25 cellular contexts compared by ENCODE assay signal in the genomic region with DNA sequence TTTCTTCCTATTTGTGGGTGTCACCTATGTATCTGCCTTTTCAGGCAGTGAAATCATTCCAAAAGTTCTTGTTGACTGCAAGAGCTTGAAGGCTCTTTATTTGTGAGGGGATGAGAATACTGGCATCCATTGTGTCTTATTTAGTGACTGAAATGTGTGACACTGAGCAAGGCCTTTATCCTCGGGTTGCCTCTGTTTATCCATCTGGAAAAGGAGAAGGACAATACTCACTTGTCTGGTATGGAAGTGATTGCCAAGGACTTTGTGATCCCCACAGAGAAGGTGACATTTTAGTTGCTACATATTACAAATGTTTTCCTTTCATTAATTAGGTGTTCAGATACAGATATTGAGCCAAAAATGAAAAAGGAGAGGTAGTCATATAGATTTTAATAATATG.
DNase-seq lines count a peak whose midpoint lies in the region; FAIRE-seq and TF ChIP-seq lines count a peak whose summit lies in the region.
"Had no signal": no experiment of that assay in that cellular context is flagged by ENCODE, and none has a peak within 500 bp of the region (broad histone marks: within the 10 kb centered on the region; RNA-seq: fewer than 3 reads in every experiment).

No MANE protein-coding gene starts in this region.

- no peaks in the 10 kb centered on the region for H3K27me3 ChIP-seq in MM.1S (replicated peaks; ENCODE audit: insufficient read depth, low read length)
- H3K27me3 ChIP-seq: adrenal gland; BLaER1 treated with 17β-estradiol and CSF1 and Interleukin-3, amounts not matched to agents 10 nM and 100 nM; body of pancreas; tibial artery had no signal

- TF ChIP-seq RAD21 in Ishikawa (IDR thresholded peaks at IDR 0.05; ENCODE audit: low read depth), result no peak

- H3K4me3 ChIP-seq in MM.1S (ENCODE audit: low read length), result no peak overlapping the region
- H3K4me3 ChIP-seq: adrenal gland; BLaER1 treated with 17β-estradiol and CSF1 and Interleukin-3, amounts not matched to agents 10 nM and 100 nM; body of pancreas; prostate gland; tibial artery had no signal

- H3K4me2 ChIP-seq in MM.1S (ENCODE audit: low read depth, low read length), result no peak overlapping the region

- FAIRE-seq in HTR-8/SVneo (lab: Jason Lieb, UNC), result no peak
- FAIRE-seq: RCC 7860, small intestine had no signal

- no peak for TF ChIP-seq CTCF in MM.1S (IDR thresholded peaks at IDR 0.05; ENCODE audit: low read length)

- no peaks in the 10 kb centered on the region for H3K9me3 ChIP-seq in MM.1S (replicated peaks; ENCODE audit: insufficient read depth, low read length)
- H3K9me3 ChIP-seq: adrenal gland, body of pancreas, prostate gland, tibial artery had no signal

- no peaks in the 10 kb centered on the region for H3F3A ChIP-seq in MM.1S (ENCODE audit: insufficient read depth, low read length)

- H4K20me1 ChIP-seq in MM.1S (ENCODE audit: insufficient read depth, low read length), result no peaks in the 10 kb centered on the region
- H4K20me1 ChIP-seq: BLaER1 treated with 17β-estradiol and CSF1 and Interleukin-3, amounts not matched to agents 10 nM and 100 nM had no signal

- no peak overlapping the region for H2AFZ ChIP-seq in MM.1S (ENCODE audit: low read length)

- H3K27ac ChIP-seq in substantia nigra (ENCODE audit: low read depth, low read length, poor library complexity, severe bottlenecking) (peak overlapping the region; percentile 79), MM.1S (ENCODE audit: low read length) (no peak overlapping the region)
- H3K27ac ChIP-seq: adrenal gland, body of pancreas, prostate gland, tibial artery had no signal

- H3K79me2 ChIP-seq in MM.1S (ENCODE audit: low read length), result no peaks in the 10 kb centered on the region

- H3K36me3 ChIP-seq in MM.1S (replicated peaks; ENCODE audit: insufficient read depth, low read length), result no peaks in the 10 kb centered on the region
- H3K36me3 ChIP-seq: adrenal gland, prostate gland, tibial artery had no signal

- H3K9me2 ChIP-seq in MM.1S (replicated peaks; ENCODE audit: insufficient read depth, low read length), result no peaks in the 10 kb centered on the region

- TF ChIP-seq EP300 in Ishikawa (IDR thresholded peaks at IDR 0.05; ENCODE audit: borderline replicate concordance), result peak; percentile 89

- DNase-seq in cerebellar cortex (ENCODE audit: low spot score) (peak; percentile 10), medulla oblongata (ENCODE audit: extremely low spot score) (peak; percentile 94), substantia nigra (lab: John Stamatoyannopoulos, UW) (peak in 11 of 49 donors; percentile 3 to 80 (median 27)), HTR-8/SVneo (ENCODE audit: insufficient read length, low spot score) (no peak), MM.1S (no peak)
- no peak for DNase-seq in activated CD4-positive, alpha-beta T cell treated with anti-CD3 and anti-CD28 coated beads for 48 hours
- DNase-seq: activated CD4-positive, alpha-beta memory T cell treated with anti-CD3 and anti-CD28 coated beads, Interleukin-2, amount 10 ng/mL, durations not matched to agents 7 days and 5 days; activated CD4-positive, alpha-beta T cell treated with anti-CD3 and anti-CD28 coated beads for 1 hour; activated CD8-positive, alpha-beta memory T cell treated with anti-CD3 and anti-CD28 coated beads, Interleukin-2, amount 50 U/mL, for 4 hours; activated naive CD4-positive, alpha-beta T cell treated with anti-CD3 and anti-CD28 coated beads, Interleukin-2, amount 10 ng/mL, durations not matched to agents 7 days and 5 days; adrenal gland; body of pancreas; COR-L47; HCEC 1CT; naive thymus-derived CD4-positive, alpha-beta T cell; NCI-H446; NCI-H748 treated with DMSO at 0.1 percent for 48 hours; small intestine; stimulated activated CD4-positive, alpha-beta T cell treated with anti-CD3 and anti-CD28 coated beads, Interleukin-1b, Interleukin-23, amount 100 ng/mL, for 48 hours; stimulated activated naive CD8-positive, alpha-beta T cell treated with anti-CD3 and anti-CD28 coated beads, Interleukin-15, Interleukin-2, amounts not matched to agents 100 U/mL and 50 U/mL, for 24 hours; tibial artery had no signal

- H3K9ac ChIP-seq in MM.1S (ENCODE audit: low read length), result no peak overlapping the region

- H3K4me1 ChIP-seq in MM.1S (ENCODE audit: low read length), result no peaks in the 10 kb centered on the region
- H3K4me1 ChIP-seq: adrenal gland, prostate gland had no signal

TF ChIP-seq in Ishikawa, 13 proteins besides CTCF, POLR2A, EP300 and RAD21:
- TF ChIP-seq, protein P1, sequence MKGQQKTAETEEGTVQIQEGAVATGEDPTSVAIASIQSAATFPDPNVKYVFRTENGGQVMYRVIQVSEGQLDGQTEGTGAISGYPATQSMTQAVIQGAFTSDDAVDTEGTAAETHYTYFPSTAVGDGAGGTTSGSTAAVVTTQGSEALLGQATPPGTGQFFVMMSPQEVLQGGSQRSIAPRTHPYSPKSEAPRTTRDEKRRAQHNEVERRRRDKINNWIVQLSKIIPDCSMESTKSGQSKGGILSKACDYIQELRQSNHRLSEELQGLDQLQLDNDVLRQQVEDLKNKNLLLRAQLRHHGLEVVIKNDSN (IDR thresholded peaks at IDR 0.05), result no peak
- TF ChIP-seq TAF1 (IDR thresholded peaks at IDR 0.05; ENCODE audit: low read depth) (no peak), CREB1 (IDR thresholded peaks at IDR 0.05; ENCODE audit: low read depth) (no peak), CEBPB (IDR thresholded peaks at IDR 0.05) (peak; percentile 60; the same call in 1 of the 2 replicates), NFIC (IDR thresholded peaks at IDR 0.05) (peak; percentile 89), TCF12 (IDR thresholded peaks at IDR 0.05; ENCODE audit: low read depth) (peak; percentile 85), TEAD4 (IDR thresholded peaks at IDR 0.05) (0 out of 2 replicates have a peak, but pooled peaks have one; percentile 47), FOXM1 (IDR thresholded peaks at IDR 0.05; ENCODE audit: borderline replicate concordance, low read depth) (peak; percentile 79), EGR1 (IDR thresholded peaks at IDR 0.05) (no peak), ZBTB7A (IDR thresholded peaks at IDR 0.05; ENCODE audit: low read depth) (no peak), YY1 (IDR thresholded peaks at IDR 0.05; ENCODE audit: low read depth) (no peak)
- TF ChIP-seq, protein P2, sequence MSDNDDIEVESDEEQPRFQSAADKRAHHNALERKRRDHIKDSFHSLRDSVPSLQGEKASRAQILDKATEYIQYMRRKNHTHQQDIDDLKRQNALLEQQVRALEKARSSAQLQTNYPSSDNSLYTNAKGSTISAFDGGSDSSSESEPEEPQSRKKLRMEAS (IDR thresholded peaks at IDR 0.05), result no peak
- TF ChIP-seq, protein P3, sequence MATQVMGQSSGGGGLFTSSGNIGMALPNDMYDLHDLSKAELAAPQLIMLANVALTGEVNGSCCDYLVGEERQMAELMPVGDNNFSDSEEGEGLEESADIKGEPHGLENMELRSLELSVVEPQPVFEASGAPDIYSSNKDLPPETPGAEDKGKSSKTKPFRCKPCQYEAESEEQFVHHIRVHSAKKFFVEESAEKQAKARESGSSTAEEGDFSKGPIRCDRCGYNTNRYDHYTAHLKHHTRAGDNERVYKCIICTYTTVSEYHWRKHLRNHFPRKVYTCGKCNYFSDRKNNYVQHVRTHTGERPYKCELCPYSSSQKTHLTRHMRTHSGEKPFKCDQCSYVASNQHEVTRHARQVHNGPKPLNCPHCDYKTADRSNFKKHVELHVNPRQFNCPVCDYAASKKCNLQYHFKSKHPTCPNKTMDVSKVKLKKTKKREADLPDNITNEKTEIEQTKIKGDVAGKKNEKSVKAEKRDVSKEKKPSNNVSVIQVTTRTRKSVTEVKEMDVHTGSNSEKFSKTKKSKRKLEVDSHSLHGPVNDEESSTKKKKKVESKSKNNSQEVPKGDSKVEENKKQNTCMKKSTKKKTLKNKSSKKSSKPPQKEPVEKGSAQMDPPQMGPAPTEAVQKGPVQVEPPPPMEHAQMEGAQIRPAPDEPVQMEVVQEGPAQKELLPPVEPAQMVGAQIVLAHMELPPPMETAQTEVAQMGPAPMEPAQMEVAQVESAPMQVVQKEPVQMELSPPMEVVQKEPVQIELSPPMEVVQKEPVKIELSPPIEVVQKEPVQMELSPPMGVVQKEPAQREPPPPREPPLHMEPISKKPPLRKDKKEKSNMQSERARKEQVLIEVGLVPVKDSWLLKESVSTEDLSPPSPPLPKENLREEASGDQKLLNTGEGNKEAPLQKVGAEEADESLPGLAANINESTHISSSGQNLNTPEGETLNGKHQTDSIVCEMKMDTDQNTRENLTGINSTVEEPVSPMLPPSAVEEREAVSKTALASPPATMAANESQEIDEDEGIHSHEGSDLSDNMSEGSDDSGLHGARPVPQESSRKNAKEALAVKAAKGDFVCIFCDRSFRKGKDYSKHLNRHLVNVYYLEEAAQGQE (IDR thresholded peaks at IDR 0.05; ENCODE audit: low read depth), result no peak
TF ChIP-seq in Ishikawa: peak in this region for 5.

Comparison
In these comparisons a context has a peak if more than half of its experiments do, and no peak if none do; other contexts are left out.
1. DNase-seq: peak in cerebellar cortex (single experiment) and medulla oblongata (single experiment); none in HTR-8/SVneo (single experiment), MM.1S (single experiment) and activated CD4-positive, alpha-beta T cell treated with anti-CD3 and anti-CD28 coated beads for 48 hours (single experiment).